In genomic region chr6:25962368-25963127, GRCh38 we compare ENCODE assay signal across 8 cellular contexts. TPM values are rescaled to one million over a fixed set of nuclear protein-coding genes. Genes with fewer than 3 reads are reported as not detected.
DNase-seq lines count a peak whose midpoint lies in the region; ATAC-seq and TF ChIP-seq lines count a peak whose summit lies in the region.

Gene TRIM38 (plus strand): TSS chr6:25962802. CDS start chr6:25966523, 3,721 bp downstream.

- intact Hi-C loops in dorsolateral prefrontal cortex (cut with DNase I): no loop called here

- TF ChIP-seq CTCF in GM13977 (IDR thresholded peaks at IDR 0.05; ENCODE audit: extremely low read depth, insufficient read depth, missing control alignments) (no peak), NB4 (IDR thresholded peaks at IDR 0.05; ENCODE audit: low read depth, low read length) (no peak), dorsolateral prefrontal cortex (IDR thresholded peaks at IDR 0.05 in 54 of 56, conservative IDR thresholded peaks at IDR 0.05 in 2 of 56; ENCODE audit: low read depth in 1 of 56, partially characterized antibody in 56 of 56) (peak in 1 of 56 donors; percentile 16)

- peaks cover 0 to 2% (median 0%) of the 10 kb centered on the region in 45 donors for H3K27me3 ChIP-seq in dorsolateral prefrontal cortex

- peaks cover 22% of the 10 kb centered on the region for H3K9me3 Mint-ChIP-seq in activated CD4-positive, alpha-beta T cell treated with anti-CD3 and anti-CD28 coated beads, Interleukin-2, amount 10 ng/mL, durations not matched to agents 7 days and 5 days

- H3K27me3 Mint-ChIP-seq in activated CD4-positive, alpha-beta T cell treated with anti-CD3 and anti-CD28 coated beads, Interleukin-2, amount 10 ng/mL, durations not matched to agents 7 days and 5 days: no peaks in the 10 kb centered on the region

- DNase-seq in GM13977 (ENCODE audit: low spot score): peak; percentile 61
- DNase-seq in NB4 (ENCODE audit: low read depth): peak; percentile 97
- DNase-seq in activated CD4-positive, alpha-beta T cell treated with anti-CD3 and anti-CD28 coated beads, Interleukin-2, amount 10 ng/mL, durations not matched to agents 7 days and 5 days: peak; percentile 91
- peak in 2 of 10 donors; percentile 3 to 32 for DNase-seq in dorsolateral prefrontal cortex
- peak; percentile 91 for DNase-seq in medulla oblongata (ENCODE audit: extremely low spot score)
- peak; percentile 44 to 63 for DNase-seq in stimulated activated CD8-positive, alpha-beta memory T cell treated with anti-CD3 and anti-CD28 coated beads, Interleukin-15, amount 100 ng/mL, for 48 hours (ENCODE audit: low read depth in 2 of 2)
- DNase-seq in NCI-H1092 treated with DMSO at 0.1 percent for 48 hours (lab: John Stamatoyannopoulos, UW): no peak

- H3K27ac ChIP-seq in dorsolateral prefrontal cortex: peak within 1 kb of the TSS in 56 of 59 donors; percentile 8 to 88 (median 77)

- H3K4me1 Mint-ChIP-seq in activated CD4-positive, alpha-beta T cell treated with anti-CD3 and anti-CD28 coated beads, Interleukin-2, amount 10 ng/mL, durations not matched to agents 7 days and 5 days: peaks cover 76% of the 10 kb centered on the region

- peak; percentile 76 for ATAC-seq in HG02571 (IDR thresholded peaks at IDR 0.05; ENCODE audit: unreplicated experiment)

- CTCF ChIA-PET in activated CD4-positive, alpha-beta T cell treated with anti-CD3 and anti-CD28 coated beads, Interleukin-2, amount 10 ng/mL, durations not matched to agents 7 days and 5 days (lab: Charles Lee): interaction anchor here (0.5 to 2.3 kb wide), 7 partner anchors 10 to 146 kb away, joined by 3 to 7 read pairs (median 3); no protein-coding TSS in a partner anchor

- peak; percentile 56 for TF ChIP-seq POLR2A in NB4 (IDR thresholded peaks at IDR 0.05; ENCODE audit: extremely low read depth, insufficient read length)

- peak within 1 kb of the TSS; percentile 96 for H3K4me3 Mint-ChIP-seq in activated CD4-positive, alpha-beta T cell treated with anti-CD3 and anti-CD28 coated beads, Interleukin-2, amount 10 ng/mL, durations not matched to agents 7 days and 5 days

- POLR2A ChIA-PET in activated CD4-positive, alpha-beta T cell treated with anti-CD3 and anti-CD28 coated beads, Interleukin-2, amount 10 ng/mL, durations not matched to agents 7 days and 5 days (lab: Charles Lee): interaction anchor here (0.6 to 1.6 kb wide), 3 partner anchors 24 to 57 kb away, joined by 3 to 6 read pairs (median 3); a partner anchor contains a TSS

- peak within 1 kb of the TSS; percentile 97 for H3K27ac Mint-ChIP-seq in activated CD4-positive, alpha-beta T cell treated with anti-CD3 and anti-CD28 coated beads, Interleukin-2, amount 10 ng/mL, durations not matched to agents 7 days and 5 days

- H3K36me3 Mint-ChIP-seq in activated CD4-positive, alpha-beta T cell treated with anti-CD3 and anti-CD28 coated beads, Interleukin-2, amount 10 ng/mL, durations not matched to agents 7 days and 5 days (ENCODE audit: low read depth): peaks cover 49% of the 10 kb centered on the region

- in situ Hi-C loops in GM13977 (cut with MboI; ENCODE audit: low pct_unique_long_range_greater_than_20kb, low sequenced_read_pairs, unreplicated experiment): loop anchor here (25.0 kb wide), 1 partner anchor 175 kb away; no protein-coding TSS in a partner anchor

- H3K4me3 ChIP-seq in NB4 (ENCODE audit: low read depth, low read length): peak within 1 kb of the TSS; percentile 80
- H3K4me3 ChIP-seq in dorsolateral prefrontal cortex: peak within 1 kb of the TSS in 55 of 59 donors; percentile 12 to 65 (median 46)

RNA-seq across cellular contexts. Expression of gene TRIM38, which starts in this region (rescaled TPM):
- total RNA-seq in activated CD4-positive, alpha-beta T cell treated with anti-CD3 and anti-CD28 coated beads, Interleukin-2, amount 10 ng/mL, durations not matched to agents 7 days and 5 days: 10 to 100 TPM; 25.4 to 27.6 TPM
- total RNA-seq in dorsolateral prefrontal cortex: 1 to 10 TPM in 117 of 120 experiments, under 1 TPM in 3; 0.68 to 4.3 (median 1.8) TPM

Comparison
In these comparisons a context has a peak if more than half of its experiments do, and no peak if none do; other contexts are left out.
1. RNA of gene TRIM38 (total RNA-seq): 25.4 to 27.6 TPM in activated CD4-positive, alpha-beta T cell treated with anti-CD3 and anti-CD28 coated beads, Interleukin-2, amount 10 ng/mL, durations not matched to agents 7 days and 5 days; 0.68 to 4.3 TPM in dorsolateral prefrontal cortex; every median in the first group is over 4 times any median in the second.